In the genomic region with DNA sequence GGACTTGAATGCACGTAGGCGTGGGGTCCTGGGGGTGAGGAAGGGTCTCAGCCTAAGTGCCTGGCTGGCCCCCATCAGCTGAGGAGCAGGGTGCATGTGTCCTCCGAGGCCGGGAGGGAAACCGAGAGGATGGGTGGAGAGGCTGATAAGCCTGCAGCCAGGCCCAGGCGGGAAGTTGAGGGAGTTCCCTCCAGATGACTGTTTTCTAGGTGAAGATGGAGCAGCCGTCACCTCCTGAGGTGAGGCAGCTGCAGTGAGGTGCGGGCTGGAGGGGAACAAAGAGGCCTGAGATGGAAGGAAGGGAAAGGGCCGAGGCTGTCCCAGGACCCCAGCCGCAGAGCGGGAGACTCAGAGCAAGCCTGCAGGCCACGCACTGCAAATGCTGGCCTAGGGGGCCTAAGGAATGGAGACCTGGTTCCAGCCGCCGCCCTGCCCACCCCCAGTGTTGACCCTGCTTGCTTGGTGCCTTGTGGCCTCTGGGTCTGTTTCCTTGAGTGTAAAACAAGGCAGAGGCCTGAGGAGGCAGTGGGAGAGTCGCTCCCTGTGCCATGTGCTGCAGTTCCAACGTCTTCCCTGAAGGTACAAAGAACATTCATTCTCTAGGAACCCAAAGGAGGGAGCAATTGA, we compare ENCODE assay signal across 2 cellular contexts.
TF ChIP-seq lines count a peak whose summit lies in the region.

No MANE protein-coding gene starts in this region.

TF ChIP-seq in K562, 482 proteins besides CTCF, POLR2A, EP300 and RAD21 (continued from another document and continues in another):
- TF ChIP-seq, protein P1, sequence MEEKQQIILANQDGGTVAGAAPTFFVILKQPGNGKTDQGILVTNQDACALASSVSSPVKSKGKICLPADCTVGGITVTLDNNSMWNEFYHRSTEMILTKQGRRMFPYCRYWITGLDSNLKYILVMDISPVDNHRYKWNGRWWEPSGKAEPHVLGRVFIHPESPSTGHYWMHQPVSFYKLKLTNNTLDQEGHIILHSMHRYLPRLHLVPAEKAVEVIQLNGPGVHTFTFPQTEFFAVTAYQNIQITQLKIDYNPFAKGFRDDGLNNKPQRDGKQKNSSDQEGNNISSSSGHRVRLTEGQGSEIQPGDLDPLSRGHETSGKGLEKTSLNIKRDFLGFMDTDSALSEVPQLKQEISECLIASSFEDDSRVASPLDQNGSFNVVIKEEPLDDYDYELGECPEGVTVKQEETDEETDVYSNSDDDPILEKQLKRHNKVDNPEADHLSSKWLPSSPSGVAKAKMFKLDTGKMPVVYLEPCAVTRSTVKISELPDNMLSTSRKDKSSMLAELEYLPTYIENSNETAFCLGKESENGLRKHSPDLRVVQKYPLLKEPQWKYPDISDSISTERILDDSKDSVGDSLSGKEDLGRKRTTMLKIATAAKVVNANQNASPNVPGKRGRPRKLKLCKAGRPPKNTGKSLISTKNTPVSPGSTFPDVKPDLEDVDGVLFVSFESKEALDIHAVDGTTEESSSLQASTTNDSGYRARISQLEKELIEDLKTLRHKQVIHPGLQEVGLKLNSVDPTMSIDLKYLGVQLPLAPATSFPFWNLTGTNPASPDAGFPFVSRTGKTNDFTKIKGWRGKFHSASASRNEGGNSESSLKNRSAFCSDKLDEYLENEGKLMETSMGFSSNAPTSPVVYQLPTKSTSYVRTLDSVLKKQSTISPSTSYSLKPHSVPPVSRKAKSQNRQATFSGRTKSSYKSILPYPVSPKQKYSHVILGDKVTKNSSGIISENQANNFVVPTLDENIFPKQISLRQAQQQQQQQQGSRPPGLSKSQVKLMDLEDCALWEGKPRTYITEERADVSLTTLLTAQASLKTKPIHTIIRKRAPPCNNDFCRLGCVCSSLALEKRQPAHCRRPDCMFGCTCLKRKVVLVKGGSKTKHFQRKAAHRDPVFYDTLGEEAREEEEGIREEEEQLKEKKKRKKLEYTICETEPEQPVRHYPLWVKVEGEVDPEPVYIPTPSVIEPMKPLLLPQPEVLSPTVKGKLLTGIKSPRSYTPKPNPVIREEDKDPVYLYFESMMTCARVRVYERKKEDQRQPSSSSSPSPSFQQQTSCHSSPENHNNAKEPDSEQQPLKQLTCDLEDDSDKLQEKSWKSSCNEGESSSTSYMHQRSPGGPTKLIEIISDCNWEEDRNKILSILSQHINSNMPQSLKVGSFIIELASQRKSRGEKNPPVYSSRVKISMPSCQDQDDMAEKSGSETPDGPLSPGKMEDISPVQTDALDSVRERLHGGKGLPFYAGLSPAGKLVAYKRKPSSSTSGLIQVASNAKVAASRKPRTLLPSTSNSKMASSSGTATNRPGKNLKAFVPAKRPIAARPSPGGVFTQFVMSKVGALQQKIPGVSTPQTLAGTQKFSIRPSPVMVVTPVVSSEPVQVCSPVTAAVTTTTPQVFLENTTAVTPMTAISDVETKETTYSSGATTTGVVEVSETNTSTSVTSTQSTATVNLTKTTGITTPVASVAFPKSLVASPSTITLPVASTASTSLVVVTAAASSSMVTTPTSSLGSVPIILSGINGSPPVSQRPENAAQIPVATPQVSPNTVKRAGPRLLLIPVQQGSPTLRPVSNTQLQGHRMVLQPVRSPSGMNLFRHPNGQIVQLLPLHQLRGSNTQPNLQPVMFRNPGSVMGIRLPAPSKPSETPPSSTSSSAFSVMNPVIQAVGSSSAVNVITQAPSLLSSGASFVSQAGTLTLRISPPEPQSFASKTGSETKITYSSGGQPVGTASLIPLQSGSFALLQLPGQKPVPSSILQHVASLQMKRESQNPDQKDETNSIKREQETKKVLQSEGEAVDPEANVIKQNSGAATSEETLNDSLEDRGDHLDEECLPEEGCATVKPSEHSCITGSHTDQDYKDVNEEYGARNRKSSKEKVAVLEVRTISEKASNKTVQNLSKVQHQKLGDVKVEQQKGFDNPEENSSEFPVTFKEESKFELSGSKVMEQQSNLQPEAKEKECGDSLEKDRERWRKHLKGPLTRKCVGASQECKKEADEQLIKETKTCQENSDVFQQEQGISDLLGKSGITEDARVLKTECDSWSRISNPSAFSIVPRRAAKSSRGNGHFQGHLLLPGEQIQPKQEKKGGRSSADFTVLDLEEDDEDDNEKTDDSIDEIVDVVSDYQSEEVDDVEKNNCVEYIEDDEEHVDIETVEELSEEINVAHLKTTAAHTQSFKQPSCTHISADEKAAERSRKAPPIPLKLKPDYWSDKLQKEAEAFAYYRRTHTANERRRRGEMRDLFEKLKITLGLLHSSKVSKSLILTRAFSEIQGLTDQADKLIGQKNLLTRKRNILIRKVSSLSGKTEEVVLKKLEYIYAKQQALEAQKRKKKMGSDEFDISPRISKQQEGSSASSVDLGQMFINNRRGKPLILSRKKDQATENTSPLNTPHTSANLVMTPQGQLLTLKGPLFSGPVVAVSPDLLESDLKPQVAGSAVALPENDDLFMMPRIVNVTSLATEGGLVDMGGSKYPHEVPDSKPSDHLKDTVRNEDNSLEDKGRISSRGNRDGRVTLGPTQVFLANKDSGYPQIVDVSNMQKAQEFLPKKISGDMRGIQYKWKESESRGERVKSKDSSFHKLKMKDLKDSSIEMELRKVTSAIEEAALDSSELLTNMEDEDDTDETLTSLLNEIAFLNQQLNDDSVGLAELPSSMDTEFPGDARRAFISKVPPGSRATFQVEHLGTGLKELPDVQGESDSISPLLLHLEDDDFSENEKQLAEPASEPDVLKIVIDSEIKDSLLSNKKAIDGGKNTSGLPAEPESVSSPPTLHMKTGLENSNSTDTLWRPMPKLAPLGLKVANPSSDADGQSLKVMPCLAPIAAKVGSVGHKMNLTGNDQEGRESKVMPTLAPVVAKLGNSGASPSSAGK (IDR thresholded peaks at IDR 0.05): peak; percentile 76
- TF ChIP-seq, protein P2, sequence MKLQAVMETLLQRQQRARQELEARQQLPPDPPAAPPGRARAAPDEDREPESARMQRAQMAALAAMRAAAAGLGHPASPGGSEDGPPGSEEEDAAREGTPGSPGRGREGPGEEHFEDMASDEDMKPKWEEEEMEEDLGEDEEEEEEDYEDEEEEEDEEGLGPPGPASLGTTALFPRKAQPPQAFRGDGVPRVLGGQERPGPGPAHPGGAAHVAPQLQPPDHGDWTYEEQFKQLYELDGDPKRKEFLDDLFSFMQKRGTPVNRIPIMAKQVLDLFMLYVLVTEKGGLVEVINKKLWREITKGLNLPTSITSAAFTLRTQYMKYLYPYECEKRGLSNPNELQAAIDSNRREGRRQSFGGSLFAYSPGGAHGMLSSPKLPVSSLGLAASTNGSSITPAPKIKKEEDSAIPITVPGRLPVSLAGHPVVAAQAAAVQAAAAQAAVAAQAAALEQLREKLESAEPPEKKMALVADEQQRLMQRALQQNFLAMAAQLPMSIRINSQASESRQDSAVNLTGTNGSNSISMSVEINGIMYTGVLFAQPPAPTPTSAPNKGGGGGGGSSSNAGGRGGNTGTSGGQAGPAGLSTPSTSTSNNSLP (IDR thresholded peaks at IDR 0.05; ENCODE audit: borderline replicate concordance, low read depth, low read length): no peak
- no peak for TF ChIP-seq DIDO1 (tag; IDR thresholded peaks at IDR 0.05; ENCODE audit: low read depth)

TF ChIP-seq in HepG2, 621 proteins besides CTCF, POLR2A, EP300 and RAD21 (continued from another document and continues in another):
- TF ChIP-seq AGO1 (IDR thresholded peaks at IDR 0.05; ENCODE audit: low read depth, low read length, poor library complexity, severe bottlenecking) (peak; percentile 40), NR2C2 (CRISPR knock-in tag; IDR thresholded peaks at IDR 0.05; ENCODE audit: borderline replicate concordance) (no peak), ZNF24 (IDR thresholded peaks at IDR 0.05) (no peak), ZFX (CRISPR knock-in tag; IDR thresholded peaks at IDR 0.05; ENCODE audit: low read depth) (0 out of 2 replicates have a peak, but pooled peaks have one; percentile 8), PAF1 (CRISPR knock-in tag; IDR thresholded peaks at IDR 0.05) (peak; percentile 31; the same call in 1 of the 2 replicates)
- TF ChIP-seq, protein P3, sequence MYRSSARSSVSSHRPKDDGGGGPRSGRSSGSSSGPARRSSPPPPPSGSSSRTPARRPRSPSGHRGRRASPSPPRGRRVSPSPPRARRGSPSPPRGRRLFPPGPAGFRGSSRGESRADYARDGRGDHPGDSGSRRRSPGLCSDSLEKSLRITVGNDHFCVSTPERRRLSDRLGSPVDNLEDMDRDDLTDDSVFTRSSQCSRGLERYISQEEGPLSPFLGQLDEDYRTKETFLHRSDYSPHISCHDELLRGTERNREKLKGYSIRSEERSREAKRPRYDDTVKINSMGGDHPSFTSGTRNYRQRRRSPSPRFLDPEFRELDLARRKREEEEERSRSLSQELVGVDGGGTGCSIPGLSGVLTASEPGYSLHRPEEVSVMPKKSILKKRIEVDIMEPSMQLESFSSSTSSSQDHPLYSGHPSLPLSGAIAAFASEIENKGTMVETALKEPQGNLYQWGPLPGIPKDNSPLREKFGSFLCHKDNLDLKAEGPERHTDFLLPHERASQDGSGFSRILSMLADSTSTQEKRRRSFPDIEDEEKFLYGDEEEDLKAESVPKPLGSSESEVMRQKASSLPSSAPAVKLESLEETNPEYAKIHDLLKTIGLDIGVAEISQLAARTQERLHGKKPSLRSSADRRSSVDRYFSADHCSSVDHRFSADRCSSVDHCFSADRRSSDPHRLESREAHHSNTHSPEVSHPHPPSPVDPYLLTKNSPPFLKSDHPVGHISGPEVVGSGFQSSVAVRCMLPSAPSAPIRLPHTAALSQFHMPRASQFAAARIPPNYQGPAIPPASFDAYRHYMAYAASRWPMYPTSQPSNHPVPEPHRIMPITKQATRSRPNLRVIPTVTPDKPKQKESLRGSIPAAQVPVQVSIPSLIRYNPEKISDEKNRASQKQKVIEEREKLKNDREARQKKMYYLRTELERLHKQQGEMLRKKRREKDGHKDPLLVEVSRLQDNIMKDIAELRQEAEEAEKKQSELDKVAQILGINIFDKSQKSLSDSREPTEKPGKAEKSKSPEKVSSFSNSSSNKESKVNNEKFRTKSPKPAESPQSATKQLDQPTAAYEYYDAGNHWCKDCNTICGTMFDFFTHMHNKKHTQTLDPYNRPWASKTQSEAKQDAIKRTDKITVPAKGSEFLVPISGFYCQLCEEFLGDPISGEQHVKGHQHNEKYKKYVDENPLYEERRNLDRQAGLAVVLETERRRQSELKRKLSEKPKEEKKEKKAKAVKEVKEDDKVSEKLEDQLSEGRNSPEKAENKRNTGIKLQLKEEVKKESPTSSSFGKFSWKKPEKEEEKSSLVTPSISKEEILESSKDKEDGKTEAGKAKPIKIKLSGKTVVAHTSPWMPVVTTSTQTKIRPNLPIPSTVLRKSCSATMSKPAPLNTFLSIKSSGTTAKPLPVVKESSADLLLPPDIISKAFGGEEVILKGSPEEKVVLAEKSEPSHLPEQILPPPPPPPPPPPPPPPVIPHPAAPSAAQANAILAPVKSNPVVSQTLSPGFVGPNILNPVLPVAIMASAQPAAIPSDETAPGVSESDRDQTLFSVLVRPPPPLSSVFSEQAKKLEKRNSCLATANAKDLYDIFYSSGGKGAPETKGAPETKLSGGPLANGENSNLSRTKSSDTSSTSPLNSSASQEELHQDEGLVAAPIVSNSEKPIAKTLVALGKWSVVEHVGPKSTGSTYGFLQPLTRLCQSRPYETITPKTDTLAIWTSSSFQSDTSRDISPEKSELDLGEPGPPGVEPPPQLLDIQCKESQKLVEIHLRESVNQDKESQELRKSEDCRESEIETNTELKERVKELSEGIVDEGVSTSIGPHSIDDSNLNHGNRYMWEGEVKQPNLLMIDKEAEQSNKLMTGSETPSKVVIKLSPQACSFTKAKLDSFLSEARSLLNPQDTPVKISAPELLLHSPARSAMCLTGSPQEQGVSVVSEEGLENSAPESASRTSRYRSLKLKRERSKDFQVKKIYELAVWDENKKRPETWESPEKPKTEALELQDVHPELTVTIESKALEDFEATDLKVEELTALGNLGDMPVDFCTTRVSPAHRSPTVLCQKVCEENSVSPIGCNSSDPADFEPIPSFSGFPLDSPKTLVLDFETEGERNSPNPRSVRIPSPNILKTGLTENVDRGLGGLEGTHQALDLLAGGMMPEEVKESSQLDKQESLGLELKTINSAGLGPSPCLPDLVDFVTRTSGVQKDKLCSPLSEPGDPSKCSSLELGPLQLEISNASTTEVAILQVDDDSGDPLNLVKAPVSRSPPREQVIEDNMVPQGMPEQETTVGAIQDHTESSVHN (CRISPR knock-in tag; IDR thresholded peaks at IDR 0.05): 0 out of 2 replicates have a peak, but pooled peaks have one; percentile 32
- TF ChIP-seq, protein P4, sequence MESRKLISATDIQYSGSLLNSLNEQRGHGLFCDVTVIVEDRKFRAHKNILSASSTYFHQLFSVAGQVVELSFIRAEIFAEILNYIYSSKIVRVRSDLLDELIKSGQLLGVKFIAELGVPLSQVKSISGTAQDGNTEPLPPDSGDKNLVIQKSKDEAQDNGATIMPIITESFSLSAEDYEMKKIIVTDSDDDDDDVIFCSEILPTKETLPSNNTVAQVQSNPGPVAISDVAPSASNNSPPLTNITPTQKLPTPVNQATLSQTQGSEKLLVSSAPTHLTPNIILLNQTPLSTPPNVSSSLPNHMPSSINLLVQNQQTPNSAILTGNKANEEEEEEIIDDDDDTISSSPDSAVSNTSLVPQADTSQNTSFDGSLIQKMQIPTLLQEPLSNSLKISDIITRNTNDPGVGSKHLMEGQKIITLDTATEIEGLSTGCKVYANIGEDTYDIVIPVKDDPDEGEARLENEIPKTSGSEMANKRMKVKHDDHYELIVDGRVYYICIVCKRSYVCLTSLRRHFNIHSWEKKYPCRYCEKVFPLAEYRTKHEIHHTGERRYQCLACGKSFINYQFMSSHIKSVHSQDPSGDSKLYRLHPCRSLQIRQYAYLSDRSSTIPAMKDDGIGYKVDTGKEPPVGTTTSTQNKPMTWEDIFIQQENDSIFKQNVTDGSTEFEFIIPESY (CRISPR knock-in tag; IDR thresholded peaks at IDR 0.05): peak; percentile 38; the same call in 1 of the 2 replicates
- TF ChIP-seq, protein P5, sequence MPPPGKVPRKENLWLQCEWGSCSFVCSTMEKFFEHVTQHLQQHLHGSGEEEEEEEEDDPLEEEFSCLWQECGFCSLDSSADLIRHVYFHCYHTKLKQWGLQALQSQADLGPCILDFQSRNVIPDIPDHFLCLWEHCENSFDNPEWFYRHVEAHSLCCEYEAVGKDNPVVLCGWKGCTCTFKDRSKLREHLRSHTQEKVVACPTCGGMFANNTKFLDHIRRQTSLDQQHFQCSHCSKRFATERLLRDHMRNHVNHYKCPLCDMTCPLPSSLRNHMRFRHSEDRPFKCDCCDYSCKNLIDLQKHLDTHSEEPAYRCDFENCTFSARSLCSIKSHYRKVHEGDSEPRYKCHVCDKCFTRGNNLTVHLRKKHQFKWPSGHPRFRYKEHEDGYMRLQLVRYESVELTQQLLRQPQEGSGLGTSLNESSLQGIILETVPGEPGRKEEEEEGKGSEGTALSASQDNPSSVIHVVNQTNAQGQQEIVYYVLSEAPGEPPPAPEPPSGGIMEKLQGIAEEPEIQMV (CRISPR knock-in tag; IDR thresholded peaks at IDR 0.05; ENCODE audit: low read depth): 0 out of 2 replicates have a peak, but pooled peaks have one; percentile 30
